Comparison of ENCODE assay signal across 12 cellular contexts in the genomic region with DNA sequence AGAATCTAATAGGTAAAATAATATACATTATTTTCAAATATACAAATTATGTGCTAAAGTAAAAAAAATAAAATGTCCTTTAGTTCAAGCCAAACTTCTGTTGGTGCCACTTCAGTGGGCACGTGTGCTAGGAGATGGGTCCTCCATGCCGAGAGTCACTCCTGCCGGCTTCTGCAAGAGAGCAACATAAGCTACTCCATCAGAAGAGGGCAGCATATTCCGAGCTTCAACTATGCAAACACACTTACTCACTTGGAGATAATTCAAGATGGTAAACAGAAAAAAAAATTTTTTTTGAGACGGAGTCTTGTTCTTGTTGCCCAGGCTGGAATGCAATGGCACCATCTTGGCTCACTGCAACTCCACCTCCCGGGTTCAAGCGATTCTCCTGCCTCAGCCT. TPM values are rescaled to one million over a fixed set of nuclear protein-coding genes. Genes with fewer than 3 reads are reported as not detected.
DNase-seq lines count a peak whose midpoint lies in the region; ATAC-seq and TF ChIP-seq lines count a peak whose summit lies in the region.
"Had no signal": no experiment of that assay in that cellular context is flagged by ENCODE, and none has a peak within 500 bp of the region (broad histone marks: within the 10 kb centered on the region; RNA-seq: fewer than 3 reads in every experiment).

No MANE protein-coding gene starts in this region.

- no peaks in the 10 kb centered on the region for H3K27me3 Mint-ChIP-seq in GM23338 (ENCODE audit: insufficient read depth, low read depth, poor library complexity)
- H3K27me3 Mint-ChIP-seq: activated naive CD8-positive, alpha-beta T cell treated with anti-CD3 and anti-CD28 coated beads for 36 hours had no signal

- H3K9me3 ChIP-seq in DND-41 (ENCODE audit: insufficient read depth, low read length, severe bottlenecking) (no peaks in the 10 kb centered on the region), lung (ENCODE audit: control insufficient read depth in 2 of 2, insufficient read depth in 1 of 2, low read length in 1 of 2) (no peaks in the 10 kb centered on the region)

- DNase-seq in DND-41 (no peak), RKO (ENCODE audit: low spot score) (peak; percentile 12), lung (ENCODE audit: low spot score) (peak; percentile 56), NCI-H146 treated with DMSO at 0.1 percent for 48 hours (lab: John Stamatoyannopoulos, UW; ENCODE audit: unreplicated experiment) (no peak), GM23338 (ENCODE audit: low spot score) (no peak)
- DNase-seq: activated CD8-positive, alpha-beta memory T cell treated with anti-CD3 and anti-CD28 coated beads, Interleukin-2, amount 50 U/mL, for 4 hours; activated naive CD8-positive, alpha-beta T cell treated with anti-CD3 and anti-CD28 coated beads for 36 hours; stimulated activated CD4-positive, alpha-beta T cell treated with anti-CD3 and anti-CD28 coated beads, Interleukin-2, amount 100 ng/mL, for 24 hours had no signal

- no peaks in the 10 kb centered on the region for H3K9me3 Mint-ChIP-seq in GM23338
- H3K9me3 Mint-ChIP-seq: activated naive CD8-positive, alpha-beta T cell treated with anti-CD3 and anti-CD28 coated beads for 36 hours had no signal

- H3K79me2 ChIP-seq in DND-41 (ENCODE audit: insufficient read depth, low read length) (0 out of 2 replicates have a peak, but pooled peaks cover 2% of the 10 kb centered on the region), GM23338 (replicated peaks; ENCODE audit: insufficient read depth) (no peaks in the 10 kb centered on the region)

- H3K4me3 ChIP-seq in DND-41 (ENCODE audit: low read depth in 1 of 2, low read length in 2 of 2) = no peak overlapping the region
- no peak overlapping the region for H3K4me3 ChIP-seq in lung
- H3K4me3 ChIP-seq in GM23338 = no peak overlapping the region

- H2AFZ ChIP-seq in DND-41 (ENCODE audit: low read depth, low read length) (no peak overlapping the region), GM23338 (no peak overlapping the region)

- H3F3A ChIP-seq in GM23338 (replicated peaks; ENCODE audit: low read depth) = no peaks in the 10 kb centered on the region

- H3K27ac ChIP-seq in DND-41 (ENCODE audit: low read length) (no peak overlapping the region), lung (ENCODE audit: low read depth in 1 of 2, low read length in 1 of 2) (no peak overlapping the region), GM23338 (ENCODE audit: low read depth) (no peak overlapping the region)
- H3K27ac ChIP-seq: HL-60 had no signal

- no peak overlapping the region for H3K4me2 ChIP-seq in DND-41 (ENCODE audit: insufficient read depth, low read length)
- no peak overlapping the region for H3K4me2 ChIP-seq in GM23338

- 67 to 88% methylated on average over 7 of the region's 7 CpGs for WGBS in lung, 2 donors

- H3K4me3 Mint-ChIP-seq in GM23338 = no peak overlapping the region
- H3K4me3 Mint-ChIP-seq: activated naive CD8-positive, alpha-beta T cell treated with anti-CD3 and anti-CD28 coated beads for 36 hours had no signal

- H3K27me3 ChIP-seq in DND-41 (ENCODE audit: insufficient read depth, low read length, poor library complexity) (no peaks in the 10 kb centered on the region), lung (ENCODE audit: control insufficient read depth, insufficient read depth) (no peaks in the 10 kb centered on the region), GM23338 (ENCODE audit: insufficient read depth) (no peaks in the 10 kb centered on the region)

- peaks cover 53% of the 10 kb centered on the region for H3K36me3 Mint-ChIP-seq in GM23338 (ENCODE audit: low read depth)

- TF ChIP-seq CTCF in DND-41 (IDR thresholded peaks at IDR 0.05; ENCODE audit: borderline replicate concordance, extremely low read depth, low read length, poor library complexity, severe bottlenecking) = peak; percentile 7
- TF ChIP-seq CTCF in lung (IDR thresholded peaks at IDR 0.05; ENCODE audit: control extremely low read depth, extremely low read depth) = no peak
- peak in 1 of 2 experiments; percentile 44; a peak in 2 of 4 replicates for TF ChIP-seq CTCF in GM23338 (conservative IDR thresholded peaks at IDR 0.05; ENCODE audit: low read depth in 2 of 2)

- no peaks in the 10 kb centered on the region for H3K9me2 ChIP-seq in GM23338 (ENCODE audit: insufficient read depth)

- no peak for ATAC-seq in DND-41 (ENCODE audit: insufficient read depth, low read depth)
- ATAC-seq in esophagus mucosa = peak; percentile 58
- ATAC-seq in lung (ENCODE audit: insufficient read depth, low FRiP score) = peak; percentile 85
- no peak for ATAC-seq in HG02798 (IDR thresholded peaks at IDR 0.05; ENCODE audit: poor library complexity, unreplicated experiment)
- no peak for ATAC-seq in GM23338
- ATAC-seq in HG03521 (IDR thresholded peaks at IDR 0.05; ENCODE audit: unreplicated experiment) = no peak

- H4K20me1 ChIP-seq in DND-41 (ENCODE audit: insufficient read depth, low read length) = no peaks in the 10 kb centered on the region
- peaks cover 9% of the 10 kb centered on the region; the same call in 1 of the 2 replicates for H4K20me1 ChIP-seq in GM23338 (replicated peaks; ENCODE audit: insufficient read depth)

- no peaks in the 10 kb centered on the region for H3K4me1 Mint-ChIP-seq in GM23338

- H3K4me1 ChIP-seq in DND-41 (ENCODE audit: insufficient read depth, low read length) (no peaks in the 10 kb centered on the region), lung (ENCODE audit: control insufficient read depth in 2 of 2, insufficient read depth in 2 of 2, low read length in 2 of 2) (no peaks in the 10 kb centered on the region), GM23338 (ENCODE audit: insufficient read depth) (no peaks in the 10 kb centered on the region)

- peaks cover 83% of the 10 kb centered on the region for H3K36me3 ChIP-seq in DND-41 (ENCODE audit: insufficient read depth, low read length)
- H3K36me3 ChIP-seq in lung (ENCODE audit: control insufficient read depth in 2 of 2, insufficient read depth in 2 of 2, low read length in 2 of 2) = peaks cover 25 to 30% of the 10 kb centered on the region in 2 donors
- H3K36me3 ChIP-seq in GM23338 (ENCODE audit: insufficient read depth) = peaks cover 29% of the 10 kb centered on the region

- no peak overlapping the region for H3K9ac ChIP-seq in DND-41 (ENCODE audit: low read depth, low read length)

- H3K27ac Mint-ChIP-seq in GM23338 = no peak overlapping the region

TF ChIP-seq in GM23338, 12 proteins besides CTCF, POLR2A, EP300 and RAD21 (continues in another document):
- TF ChIP-seq ZNF114 (CRISPR knock-in tag; IDR thresholded peaks at IDR 0.05) = no peak
- no peak for TF ChIP-seq CREB1 (CRISPR knock-in tag; IDR thresholded peaks at IDR 0.05; ENCODE audit: low read depth)
- no peak for TF ChIP-seq STAT1 (IDR thresholded peaks at IDR 0.05; ENCODE audit: unreplicated experiment)
- no peak for TF ChIP-seq EZH2phosphoT487 (IDR thresholded peaks at IDR 0.05; ENCODE audit: unreplicated experiment)
- no peak for TF ChIP-seq JUNB (IDR thresholded peaks at IDR 0.05; ENCODE audit: unreplicated experiment)
- TF ChIP-seq POLR2AphosphoS5 (IDR thresholded peaks at IDR 0.05; ENCODE audit: low read depth) = no peak
- no peak for TF ChIP-seq EZH2 (IDR thresholded peaks at IDR 0.05; ENCODE audit: low read depth, unreplicated experiment)

RNA-seq across cellular contexts. Expression of a gene that starts 24.4 kb away (rescaled TPM):
- total RNA-seq in esophagus mucosa (50.0 TPM), lung (10 to 100 TPM; 23.7 to 32.5 TPM)
- polyA plus RNA-seq in lung (10 to 100 TPM; 16.4 to 23.7 TPM), GM23338 (2016; fragmentation: Nextera tagmentation; extraction: Ambion mirVana) (27.6 and 34.8 TPM in 2 replicates)
- total RNA-seq in GM23338 (2014; rRNA removed; shearing (Covaris generic)) = 59.1 and 74.2 TPM in 2 replicates

RNA-seq across cellular contexts. Expression of a gene that starts 31.4 kb away (rescaled TPM):
- total RNA-seq in esophagus mucosa (67.0 TPM), lung (100 to 1,000 TPM in 1 of 2 donors, 10 to 100 TPM in 1; 92.2 to 106 TPM)
- polyA plus RNA-seq in lung (10 to 100 TPM; 46.7 to 94.5 TPM), GM23338 (2016; fragmentation: Nextera tagmentation; extraction: Ambion mirVana) (37.2 and 38.8 TPM in 2 replicates)
- total RNA-seq in GM23338 (2014; rRNA removed; shearing (Covaris generic)) = 42.4 and 47.6 TPM in 2 replicates

Comparison
In these comparisons a context has a peak if more than half of its experiments do, and no peak if none do; other contexts are left out.
1. ATAC-seq: peak in esophagus mucosa (single experiment) and lung (single experiment); none in DND-41 (single experiment), HG02798 (single experiment), GM23338 (single experiment) and HG03521 (single experiment).
2. DNase-seq: peak in RKO (single experiment) and lung (single experiment); none in DND-41 (single experiment), NCI-H146 treated with DMSO at 0.1 percent for 48 hours (single experiment) and GM23338 (single experiment).